In the genomic region with DNA sequence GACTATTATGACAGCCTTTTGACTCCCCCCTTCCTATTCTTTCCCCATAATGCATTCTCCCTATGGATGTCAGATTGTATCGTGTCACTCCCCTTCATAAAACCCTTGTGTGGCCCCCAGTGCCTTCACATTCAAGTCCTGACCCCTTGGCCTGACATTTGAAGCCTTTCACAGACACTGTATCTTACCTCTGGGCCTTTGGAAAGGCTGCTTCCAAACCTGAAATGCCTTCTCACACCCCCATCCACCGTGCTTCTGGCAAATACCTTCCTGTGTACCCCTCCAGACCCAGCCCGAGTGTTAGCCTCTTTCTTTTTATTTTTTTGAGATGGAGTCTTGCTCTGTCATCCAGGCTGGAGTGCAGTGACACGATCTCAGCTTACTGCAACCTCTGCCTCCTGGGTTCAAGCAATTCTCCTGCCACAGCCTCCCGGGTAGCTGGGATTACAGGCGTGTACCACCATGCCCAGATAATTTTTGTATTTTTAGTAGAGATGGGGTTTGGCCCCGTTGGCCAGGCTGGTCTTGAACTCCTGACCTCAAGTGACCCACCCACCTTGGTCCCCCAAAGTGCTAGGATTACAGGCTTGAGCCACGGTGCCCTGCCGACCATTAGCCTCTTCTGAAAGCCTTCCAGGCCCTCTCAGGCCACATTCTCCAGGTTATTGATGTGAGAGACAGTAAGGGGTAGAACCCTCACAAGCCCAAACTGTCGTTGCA, we compare ENCODE assay signal across 2 cellular contexts.
TF ChIP-seq lines count a peak whose summit lies in the region.

No MANE protein-coding gene starts in this region.

TF ChIP-seq in HCT116, 20 proteins besides CTCF, POLR2A, EP300 and RAD21:
- TF ChIP-seq EZH2 (IDR thresholded peaks at IDR 0.05) (no peak), CBX3 (IDR thresholded peaks at IDR 0.05; ENCODE audit: low read depth) (no peak), EZH2phosphoT487 (IDR thresholded peaks at IDR 0.05; ENCODE audit: borderline replicate concordance) (no peak)

TF ChIP-seq in K562, 482 proteins besides CTCF, POLR2A, EP300 and RAD21:
- TF ChIP-seq SRSF1 (IDR thresholded peaks at IDR 0.05; ENCODE audit: low read depth, low read length) = no peak
- no peak for TF ChIP-seq MYC (IDR thresholded peaks at IDR 0.05; ENCODE audit: low read depth, low read length)
- no peak for TF ChIP-seq MYC (CRISPR knock-in tag; IDR thresholded peaks at IDR 0.05; ENCODE audit: borderline replicate concordance, low read depth)
- no peak for TF ChIP-seq JUN (IDR thresholded peaks at IDR 0.05; ENCODE audit: borderline replicate concordance, low read depth, low read length)
- TF ChIP-seq JUN (CRISPR knock-in tag; IDR thresholded peaks at IDR 0.05; ENCODE audit: borderline replicate concordance) = no peak
- TF ChIP-seq, protein P1, sequence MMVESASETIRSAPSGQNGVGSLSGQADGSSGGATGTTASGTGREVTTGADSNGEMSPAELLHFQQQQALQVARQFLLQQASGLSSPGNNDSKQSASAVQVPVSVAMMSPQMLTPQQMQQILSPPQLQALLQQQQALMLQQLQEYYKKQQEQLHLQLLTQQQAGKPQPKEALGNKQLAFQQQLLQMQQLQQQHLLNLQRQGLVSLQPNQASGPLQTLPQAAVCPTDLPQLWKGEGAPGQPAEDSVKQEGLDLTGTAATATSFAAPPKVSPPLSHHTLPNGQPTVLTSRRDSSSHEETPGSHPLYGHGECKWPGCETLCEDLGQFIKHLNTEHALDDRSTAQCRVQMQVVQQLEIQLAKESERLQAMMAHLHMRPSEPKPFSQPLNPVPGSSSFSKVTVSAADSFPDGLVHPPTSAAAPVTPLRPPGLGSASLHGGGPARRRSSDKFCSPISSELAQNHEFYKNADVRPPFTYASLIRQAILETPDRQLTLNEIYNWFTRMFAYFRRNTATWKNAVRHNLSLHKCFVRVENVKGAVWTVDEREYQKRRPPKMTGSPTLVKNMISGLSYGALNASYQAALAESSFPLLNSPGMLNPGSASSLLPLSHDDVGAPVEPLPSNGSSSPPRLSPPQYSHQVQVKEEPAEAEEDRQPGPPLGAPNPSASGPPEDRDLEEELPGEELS (CRISPR knock-in tag; IDR thresholded peaks at IDR 0.05; ENCODE audit: borderline replicate concordance) = no peak
- no peak for TF ChIP-seq RBFOX2 (IDR thresholded peaks at IDR 0.05; ENCODE audit: low read depth, low read length)
- TF ChIP-seq, protein P2, sequence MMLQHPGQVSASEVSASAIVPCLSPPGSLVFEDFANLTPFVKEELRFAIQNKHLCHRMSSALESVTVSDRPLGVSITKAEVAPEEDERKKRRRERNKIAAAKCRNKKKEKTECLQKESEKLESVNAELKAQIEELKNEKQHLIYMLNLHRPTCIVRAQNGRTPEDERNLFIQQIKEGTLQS (IDR thresholded peaks at IDR 0.05) = no peak
- TF ChIP-seq, protein P2 (CRISPR knock-in tag; conservative IDR thresholded peaks at IDR 0.05) = no peak
- TF ChIP-seq ZNF766 (CRISPR knock-in tag; conservative IDR thresholded peaks at IDR 0.05) = no peak
- TF ChIP-seq, protein P3, sequence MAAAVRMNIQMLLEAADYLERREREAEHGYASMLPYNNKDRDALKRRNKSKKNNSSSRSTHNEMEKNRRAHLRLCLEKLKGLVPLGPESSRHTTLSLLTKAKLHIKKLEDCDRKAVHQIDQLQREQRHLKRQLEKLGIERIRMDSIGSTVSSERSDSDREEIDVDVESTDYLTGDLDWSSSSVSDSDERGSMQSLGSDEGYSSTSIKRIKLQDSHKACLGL (CRISPR knock-in tag; IDR thresholded peaks at IDR 0.05; ENCODE audit: borderline replicate concordance, poor library complexity, severe bottlenecking) = no peak
- no peak for TF ChIP-seq NR2C1 (IDR thresholded peaks at IDR 0.05)
- TF ChIP-seq NR2C1 (tag; IDR thresholded peaks at IDR 0.05) = no peak
